ENCODE assay signal across 12 cellular contexts in the genomic region with DNA sequence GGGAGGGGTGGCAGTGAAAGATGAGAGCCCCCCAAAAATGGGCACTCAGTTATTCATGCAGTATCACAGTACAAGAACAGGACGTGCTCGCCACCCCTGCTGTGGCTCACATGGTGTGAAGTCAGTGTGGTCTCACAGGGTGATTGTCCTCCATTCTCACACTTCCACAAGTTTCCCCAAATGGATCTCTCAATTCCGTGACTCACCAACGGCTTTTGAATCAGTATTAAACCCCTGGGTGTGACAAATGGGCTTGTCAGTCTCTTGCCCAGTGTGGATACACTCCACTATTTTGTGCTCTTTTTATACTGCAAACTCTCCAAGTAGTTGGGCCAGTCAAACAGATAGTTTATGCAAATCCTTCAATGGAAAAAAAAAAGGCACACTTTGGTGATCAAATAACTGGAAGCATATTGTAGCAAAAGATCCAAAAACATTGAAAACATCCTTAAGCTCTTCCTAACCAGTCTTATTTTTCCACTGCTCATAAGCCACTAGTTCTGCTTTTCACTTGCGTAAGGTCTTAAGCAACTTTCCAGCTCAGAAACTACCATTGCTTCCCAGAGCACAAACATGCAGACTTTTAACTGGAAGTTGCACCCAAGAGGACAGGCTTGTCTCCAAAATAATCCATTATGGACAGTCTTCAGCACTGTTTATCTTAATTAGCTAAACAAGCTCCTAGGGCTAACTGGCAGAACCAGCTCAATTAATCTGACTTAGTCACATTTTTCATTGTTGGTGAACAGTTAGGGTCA.
DNase-seq lines count a peak whose midpoint lies in the region; ATAC-seq, FAIRE-seq and TF ChIP-seq lines count a peak whose summit lies in the region.
"Had no signal": no experiment of that assay in that cellular context is flagged by ENCODE, and none has a peak within 500 bp of the region (broad histone marks: within the 10 kb centered on the region; RNA-seq: fewer than 3 reads in every experiment).

No MANE protein-coding gene starts in this region.

- 69 to 85% (median 82%) methylated on average over 5 of the region's 5 CpGs for WGBS in small intestine, 3 donors

- no peaks in the 10 kb centered on the region for H4K20me1 ChIP-seq in GM23338 (replicated peaks; ENCODE audit: insufficient read depth)

- H3K9me3 ChIP-seq in small intestine (ENCODE audit: control insufficient read depth, low read depth) (no peaks in the 10 kb centered on the region), BE2C (no peaks in the 10 kb centered on the region)

- no peaks in the 10 kb centered on the region for H3K36me3 ChIP-seq in GM23338 (ENCODE audit: insufficient read depth)
- no peaks in the 10 kb centered on the region for H3K36me3 ChIP-seq in small intestine (ENCODE audit: control insufficient read depth in 2 of 2, insufficient read depth in 2 of 2, low read length in 2 of 2)
- H3K36me3 ChIP-seq in BE2C, result no peaks in the 10 kb centered on the region

- no peak overlapping the region for H3K27ac Mint-ChIP-seq in GM23338

- no peak overlapping the region for H3K27ac ChIP-seq in GM23338 (ENCODE audit: low read depth)
- H3K27ac ChIP-seq in small intestine (ENCODE audit: low read depth in 1 of 2, low read length in 1 of 2), result peak overlapping the region in 1 of 2 donors; percentile 58

- no peak overlapping the region for H3K4me3 Mint-ChIP-seq in GM23338

- H3K79me2 ChIP-seq in GM23338 (replicated peaks; ENCODE audit: insufficient read depth), result no peaks in the 10 kb centered on the region

- H3K4me1 ChIP-seq in GM23338 (ENCODE audit: insufficient read depth) (peaks cover 16% of the 10 kb centered on the region), small intestine (ENCODE audit: control insufficient read depth in 2 of 2, insufficient read depth in 1 of 2, low read depth in 1 of 2, low read length in 1 of 2) (no peaks in the 10 kb centered on the region), BE2C (no peaks in the 10 kb centered on the region; the same call in 1 of the 2 replicates)

- FAIRE-seq in small intestine (lab: Jason Lieb, UNC), result no peak
- FAIRE-seq: endometrium, G401.6 had no signal

- no peak overlapping the region for H3K4me3 ChIP-seq in GM23338
- no peak overlapping the region for H3K4me3 ChIP-seq in small intestine (ENCODE audit: low read depth in 1 of 2, low read length in 2 of 2)
- H3K4me3 ChIP-seq in BE2C (ENCODE audit: low read depth, low read length), result no peak overlapping the region

- no peak for TF ChIP-seq CTCF in GM23338 (conservative IDR thresholded peaks at IDR 0.05; ENCODE audit: low read depth in 2 of 2)
- no peak for TF ChIP-seq CTCF in BE2C (IDR thresholded peaks at IDR 0.05; ENCODE audit: low read depth, low read length)

- no peaks in the 10 kb centered on the region for H3K36me3 Mint-ChIP-seq in GM23338 (ENCODE audit: low read depth)

- H2AFZ ChIP-seq in GM23338, result peak overlapping the region; percentile 14; the same call in 1 of the 2 replicates

- peaks cover under 1% of the 10 kb centered on the region for H3K27me3 Mint-ChIP-seq in GM23338 (ENCODE audit: insufficient read depth, low read depth, poor library complexity)

- H3K4me2 ChIP-seq in GM23338, result no peak overlapping the region

- H3F3A ChIP-seq in GM23338 (replicated peaks; ENCODE audit: low read depth), result no peaks in the 10 kb centered on the region

- H3K27me3 ChIP-seq in GM23338 (ENCODE audit: insufficient read depth) (no peaks in the 10 kb centered on the region), small intestine (ENCODE audit: control insufficient read depth in 2 of 2, insufficient read depth in 2 of 2, low read length in 2 of 2) (no peaks in the 10 kb centered on the region), BE2C (no peaks in the 10 kb centered on the region)

- H3K9me3 Mint-ChIP-seq in GM23338, result no peaks in the 10 kb centered on the region; the same call in 2 of the 3 replicates

- 0 out of 2 replicates have a peak, but pooled peaks cover 3% of the 10 kb centered on the region for H3K9me2 ChIP-seq in GM23338 (ENCODE audit: insufficient read depth)

- no peak for ATAC-seq in GM23338
- ATAC-seq in GM21360 (IDR thresholded peaks at IDR 0.05; ENCODE audit: unreplicated experiment), result no peak
- ATAC-seq: activated CD4-positive, CD25-positive, alpha-beta regulatory T cell treated with anti-CD3 and anti-CD28 coated beads, Interleukin-2, amount 50 U/mL, for 24 hours had no signal

- DNase-seq in GM23338 (ENCODE audit: low spot score), result no peak
- DNase-seq in SIG-M5 (lab: John Stamatoyannopoulos, UW), result peak; percentile 80
- peak; percentile 89 for DNase-seq in fibroblast of peridontal ligament (ENCODE audit: extremely low read depth)
- peak; percentile 1 for DNase-seq in small intestine
- no peak for DNase-seq in BE2C
- no peak for DNase-seq in iPS-NIHi7 (ENCODE audit: extremely low spot score)
- no peak for DNase-seq in nucleus accumbens (lab: John Stamatoyannopoulos, UW)
- DNase-seq: activated naive CD4-positive, alpha-beta T cell had no signal

- peaks cover 26% of the 10 kb centered on the region for H3K4me1 Mint-ChIP-seq in GM23338

TF ChIP-seq in GM23338, 12 proteins besides CTCF, POLR2A, EP300 and RAD21 (continues in another document):
- TF ChIP-seq EZH2phosphoT487 (IDR thresholded peaks at IDR 0.05; ENCODE audit: unreplicated experiment) (no peak), NANOG (IDR thresholded peaks at IDR 0.05; ENCODE audit: borderline replicate concordance) (no peak), ZNF462 (CRISPR knock-in tag; IDR thresholded peaks at IDR 0.05) (no peak), CREB1 (CRISPR knock-in tag; IDR thresholded peaks at IDR 0.05; ENCODE audit: low read depth) (no peak), STAT1 (IDR thresholded peaks at IDR 0.05; ENCODE audit: unreplicated experiment) (no peak)

Comparison
In these comparisons a context has a peak if more than half of its experiments do, and no peak if none do; other contexts are left out.
1. DNase-seq: peak in SIG-M5 (single experiment), fibroblast of peridontal ligament (single experiment) and small intestine (single experiment); none in GM23338 (single experiment), BE2C (single experiment), iPS-NIHi7 (single experiment) and nucleus accumbens (0 of 56).